1 cellular context compared by ENCODE assay signal in genomic region chr1:12460911-12461621, GRCh38.
TF ChIP-seq lines count a peak whose summit lies in the region.

No MANE protein-coding gene starts in this region.

TF ChIP-seq in K562, 482 proteins besides CTCF, POLR2A, EP300 and RAD21 (continued from another document and continues in another):
- no peak for TF ChIP-seq HDAC6 (IDR thresholded peaks at IDR 0.05; ENCODE audit: low read depth, low read length)
- TF ChIP-seq SNIP1 (IDR thresholded peaks at IDR 0.05; ENCODE audit: low read depth) = no peak
- TF ChIP-seq ZBTB8A (IDR thresholded peaks at IDR 0.05; ENCODE audit: partially characterized antibody) = no peak
- TF ChIP-seq PYGO2 (tag; IDR thresholded peaks at IDR 0.05) = no peak
- no peak for TF ChIP-seq SNRNP70 (optimal IDR thresholded peaks at IDR 0.05; ENCODE audit: low read depth, low read length)
- no peak for TF ChIP-seq CTBP1 (IDR thresholded peaks at IDR 0.05; ENCODE audit: borderline replicate concordance)
- no peak for TF ChIP-seq ZNF124 (CRISPR knock-in tag; IDR thresholded peaks at IDR 0.05)
- no peak for TF ChIP-seq EWSR1 (IDR thresholded peaks at IDR 0.05; ENCODE audit: borderline replicate concordance, low read depth, partially characterized antibody)
- no peak for TF ChIP-seq POU5F1 (IDR thresholded peaks at IDR 0.05; ENCODE audit: borderline replicate concordance, low read depth, low read length, partially characterized antibody)
- peak; percentile 19 to 30; a peak in 1 of 4 replicates for TF ChIP-seq TRIM24 (IDR thresholded peaks at IDR 0.05)
- TF ChIP-seq RFX1 (IDR thresholded peaks at IDR 0.05) = no peak
- TF ChIP-seq ZNF561 (CRISPR knock-in tag; conservative IDR thresholded peaks at IDR 0.05) = no peak
- TF ChIP-seq ZNF280A (IDR thresholded peaks at IDR 0.05; ENCODE audit: low read depth, partially characterized antibody) = no peak
- no peak for TF ChIP-seq BRD4 (IDR thresholded peaks at IDR 0.05)
- TF ChIP-seq ZSCAN29 (IDR thresholded peaks at IDR 0.05) = no peak
- TF ChIP-seq POLR3A (IDR thresholded peaks at IDR 0.05; ENCODE audit: borderline replicate concordance, extremely low read depth, insufficient read depth, insufficient read length) = no peak
- peak; percentile 51; the same call in 1 of the 2 replicates for TF ChIP-seq MYNN (IDR thresholded peaks at IDR 0.05)
- no peak for TF ChIP-seq MYNN (CRISPR knock-in tag; IDR thresholded peaks at IDR 0.05)
- peak; percentile 46; the same call in 1 of the 2 replicates for TF ChIP-seq STAT5A (IDR thresholded peaks at IDR 0.05; ENCODE audit: borderline replicate concordance, low read length)
- no peak for TF ChIP-seq SMAD1 (IDR thresholded peaks at IDR 0.05; ENCODE audit: low read depth, low read length, partially characterized antibody)
- 0 out of 2 replicates have a peak, but pooled peaks have one; percentile 35 for TF ChIP-seq ZBTB17 (CRISPR knock-in tag; IDR thresholded peaks at IDR 0.05)
- TF ChIP-seq ILF3 (IDR thresholded peaks at IDR 0.05; ENCODE audit: borderline replicate concordance) = no peak
- no peak for TF ChIP-seq BCL6 (CRISPR knock-in tag; IDR thresholded peaks at IDR 0.05)
- TF ChIP-seq ZNF639 (CRISPR knock-in tag; conservative IDR thresholded peaks at IDR 0.05 in 1 of 2, IDR thresholded peaks at IDR 0.05 in 1 of 2) = 0 out of 4 replicates have a peak, but pooled peaks of 1 of the 2 experiments have one; percentile 16
- no peak for TF ChIP-seq CHD4 (IDR thresholded peaks at IDR 0.05; ENCODE audit: insufficient read depth, insufficient replicate concordance, low read depth, low read length, poor library complexity, severe bottlenecking)
- TF ChIP-seq TSHZ1 (CRISPR knock-in tag; IDR thresholded peaks at IDR 0.05) = no peak
- TF ChIP-seq ZFP91 (CRISPR knock-in tag; IDR thresholded peaks at IDR 0.05) = no peak
- no peak for TF ChIP-seq SREBF2 (CRISPR knock-in tag; IDR thresholded peaks at IDR 0.05)
- TF ChIP-seq CGGBP1 (CRISPR knock-in tag; IDR thresholded peaks at IDR 0.05) = no peak
- peak; percentile 75 for TF ChIP-seq DACH1 (IDR thresholded peaks at IDR 0.05; ENCODE audit: partially characterized antibody)
- TF ChIP-seq ZBTB1 (CRISPR knock-in tag; IDR thresholded peaks at IDR 0.05; ENCODE audit: borderline replicate concordance, low read depth) = no peak
- no peak for TF ChIP-seq RNF219 (CRISPR knock-in tag; IDR thresholded peaks at IDR 0.05)
- no peak for TF ChIP-seq POLR2H (tag; IDR thresholded peaks at IDR 0.05; ENCODE audit: low read depth)
- peak; percentile 72 for TF ChIP-seq ZNF395 (CRISPR knock-in tag; IDR thresholded peaks at IDR 0.05)
- TF ChIP-seq XRCC5 (IDR thresholded peaks at IDR 0.05; ENCODE audit: low read depth, low read length) = no peak
- TF ChIP-seq CC2D1A (IDR thresholded peaks at IDR 0.05) = no peak
- 0 out of 2 replicates have a peak, but pooled peaks have one; percentile 60 for TF ChIP-seq ZBTB2 (IDR thresholded peaks at IDR 0.05)
- TF ChIP-seq EZH2 (IDR thresholded peaks at IDR 0.05; ENCODE audit: borderline replicate concordance, low read depth, low read length) = no peak
- TF ChIP-seq DLX4 (CRISPR knock-in tag; IDR thresholded peaks at IDR 0.05) = no peak
- TF ChIP-seq PATZ1 (CRISPR knock-in tag; IDR thresholded peaks at IDR 0.05; ENCODE audit: borderline replicate concordance) = no peak
- TF ChIP-seq ZNF3 (CRISPR knock-in tag; IDR thresholded peaks at IDR 0.05) = no peak
- no peak for TF ChIP-seq FOXM1 (IDR thresholded peaks at IDR 0.05; ENCODE audit: low read depth)
- no peak for TF ChIP-seq FOXM1 (CRISPR knock-in tag; IDR thresholded peaks at IDR 0.05; ENCODE audit: low read depth)
- no peak for TF ChIP-seq ZBTB5 (IDR thresholded peaks at IDR 0.05)
- no peak for TF ChIP-seq ZNF324 (CRISPR knock-in tag; IDR thresholded peaks at IDR 0.05)
- TF ChIP-seq JUN (IDR thresholded peaks at IDR 0.05; ENCODE audit: borderline replicate concordance, low read depth, low read length) = no peak
- no peak for TF ChIP-seq JUN (CRISPR knock-in tag; IDR thresholded peaks at IDR 0.05; ENCODE audit: borderline replicate concordance)
- no peak for TF ChIP-seq FOXJ2 (tag; IDR thresholded peaks at IDR 0.05)
- TF ChIP-seq ELF1 (tag; IDR thresholded peaks at IDR 0.05) = no peak
- TF ChIP-seq ETS2 (tag; IDR thresholded peaks at IDR 0.05; ENCODE audit: borderline replicate concordance, poor library complexity, severe bottlenecking) = no peak
- no peak for TF ChIP-seq ZNF146 (CRISPR knock-in tag; IDR thresholded peaks at IDR 0.05; ENCODE audit: unreplicated experiment)
